In genomic region chr16:2092866-2093265, GRCh38 we compare ENCODE assay signal across 1 cellular context.
TF ChIP-seq lines count a peak whose summit lies in the region.

No MANE protein-coding gene starts in this region.

TF ChIP-seq in GM12878, 131 proteins besides CTCF, POLR2A, EP300 and RAD21:
- TF ChIP-seq, protein P1, sequence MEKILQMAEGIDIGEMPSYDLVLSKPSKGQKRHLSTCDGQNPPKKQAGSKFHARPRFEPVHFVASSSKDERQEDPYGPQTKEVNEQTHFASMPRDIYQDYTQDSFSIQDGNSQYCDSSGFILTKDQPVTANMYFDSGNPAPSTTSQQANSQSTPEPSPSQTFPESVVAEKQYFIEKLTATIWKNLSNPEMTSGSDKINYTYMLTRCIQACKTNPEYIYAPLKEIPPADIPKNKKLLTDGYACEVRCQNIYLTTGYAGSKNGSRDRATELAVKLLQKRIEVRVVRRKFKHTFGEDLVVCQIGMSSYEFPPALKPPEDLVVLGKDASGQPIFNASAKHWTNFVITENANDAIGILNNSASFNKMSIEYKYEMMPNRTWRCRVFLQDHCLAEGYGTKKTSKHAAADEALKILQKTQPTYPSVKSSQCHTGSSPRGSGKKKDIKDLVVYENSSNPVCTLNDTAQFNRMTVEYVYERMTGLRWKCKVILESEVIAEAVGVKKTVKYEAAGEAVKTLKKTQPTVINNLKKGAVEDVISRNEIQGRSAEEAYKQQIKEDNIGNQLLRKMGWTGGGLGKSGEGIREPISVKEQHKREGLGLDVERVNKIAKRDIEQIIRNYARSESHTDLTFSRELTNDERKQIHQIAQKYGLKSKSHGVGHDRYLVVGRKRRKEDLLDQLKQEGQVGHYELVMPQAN (conservative IDR thresholded peaks at IDR 0.05): no peak
- no peak for TF ChIP-seq CBFB (IDR thresholded peaks at IDR 0.05; ENCODE audit: low read depth)
- no peak for TF ChIP-seq ZBED1 (IDR thresholded peaks at IDR 0.05; ENCODE audit: borderline replicate concordance)
- TF ChIP-seq PRDM15 (CRISPR knock-in tag; IDR thresholded peaks at IDR 0.05): no peak
- no peak for TF ChIP-seq SMARCA5 (IDR thresholded peaks at IDR 0.05)
- no peak for TF ChIP-seq PKNOX1 (IDR thresholded peaks at IDR 0.05)
- no peak for TF ChIP-seq NFXL1 (IDR thresholded peaks at IDR 0.05; ENCODE audit: borderline replicate concordance)
- no peak for TF ChIP-seq CHD1 (IDR thresholded peaks at IDR 0.05; ENCODE audit: low read depth, low read length)
- TF ChIP-seq MEF2B (IDR thresholded peaks at IDR 0.05; ENCODE audit: partially characterized antibody, poor library complexity, severe bottlenecking): no peak
- TF ChIP-seq E2F8 (IDR thresholded peaks at IDR 0.05; ENCODE audit: low read depth, partially characterized antibody): no peak
- no peak for TF ChIP-seq NR2F1 (conservative IDR thresholded peaks at IDR 0.05)
- no peak for TF ChIP-seq NR2C2 (IDR thresholded peaks at IDR 0.05; ENCODE audit: borderline replicate concordance, control insufficient read depth, insufficient read length, low read depth)
- TF ChIP-seq ESRRA (IDR thresholded peaks at IDR 0.05; ENCODE audit: low read length): no peak
- TF ChIP-seq, protein P2, sequence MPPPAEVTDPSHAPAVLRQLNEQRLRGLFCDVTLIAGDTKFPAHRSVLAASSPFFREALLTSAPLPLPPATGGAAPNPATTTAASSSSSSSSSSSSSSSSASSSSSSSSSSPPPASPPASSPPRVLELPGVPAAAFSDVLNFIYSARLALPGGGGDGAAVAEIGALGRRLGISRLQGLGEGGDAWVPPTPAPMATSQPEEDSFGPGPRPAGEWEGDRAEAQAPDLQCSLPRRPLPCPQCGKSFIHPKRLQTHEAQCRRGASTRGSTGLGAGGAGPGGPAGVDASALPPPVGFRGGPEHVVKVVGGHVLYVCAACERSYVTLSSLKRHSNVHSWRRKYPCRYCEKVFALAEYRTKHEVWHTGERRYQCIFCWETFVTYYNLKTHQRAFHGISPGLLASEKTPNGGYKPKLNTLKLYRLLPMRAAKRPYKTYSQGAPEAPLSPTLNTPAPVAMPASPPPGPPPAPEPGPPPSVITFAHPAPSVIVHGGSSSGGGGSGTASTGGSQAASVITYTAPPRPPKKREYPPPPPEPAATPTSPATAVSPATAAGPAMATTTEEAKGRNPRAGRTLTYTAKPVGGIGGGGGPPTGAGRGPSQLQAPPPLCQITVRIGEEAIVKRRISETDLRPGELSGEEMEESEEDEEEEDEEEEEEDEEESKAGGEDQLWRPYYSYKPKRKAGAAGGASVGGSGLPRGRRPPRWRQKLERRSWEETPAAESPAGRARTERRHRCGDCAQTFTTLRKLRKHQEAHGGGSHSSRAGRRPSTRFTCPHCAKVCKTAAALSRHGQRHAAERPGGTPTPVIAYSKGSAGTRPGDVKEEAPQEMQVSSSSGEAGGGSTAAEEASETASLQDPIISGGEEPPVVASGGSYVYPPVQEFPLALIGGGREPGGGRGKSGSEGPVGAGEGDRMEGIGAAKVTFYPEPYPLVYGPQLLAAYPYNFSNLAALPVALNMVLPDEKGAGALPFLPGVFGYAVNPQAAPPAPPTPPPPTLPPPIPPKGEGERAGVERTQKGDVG (CRISPR knock-in tag; IDR thresholded peaks at IDR 0.05): no peak
- no peak for TF ChIP-seq SIX5 (IDR thresholded peaks at IDR 0.05; ENCODE audit: low read depth, low read length, severe bottlenecking)
- TF ChIP-seq USF1 (IDR thresholded peaks at IDR 0.05; ENCODE audit: borderline replicate concordance, extremely low read length, insufficient read depth, low read depth, low read length): no peak
- TF ChIP-seq BACH1 (IDR thresholded peaks at IDR 0.05; ENCODE audit: borderline replicate concordance): no peak
- no peak for TF ChIP-seq TCF12 (IDR thresholded peaks at IDR 0.05; ENCODE audit: low read depth, low read length)
TF ChIP-seq in GM12878: peak in this region for 0.
